ENCODE assay signal across 1 cellular context in the genomic region with DNA sequence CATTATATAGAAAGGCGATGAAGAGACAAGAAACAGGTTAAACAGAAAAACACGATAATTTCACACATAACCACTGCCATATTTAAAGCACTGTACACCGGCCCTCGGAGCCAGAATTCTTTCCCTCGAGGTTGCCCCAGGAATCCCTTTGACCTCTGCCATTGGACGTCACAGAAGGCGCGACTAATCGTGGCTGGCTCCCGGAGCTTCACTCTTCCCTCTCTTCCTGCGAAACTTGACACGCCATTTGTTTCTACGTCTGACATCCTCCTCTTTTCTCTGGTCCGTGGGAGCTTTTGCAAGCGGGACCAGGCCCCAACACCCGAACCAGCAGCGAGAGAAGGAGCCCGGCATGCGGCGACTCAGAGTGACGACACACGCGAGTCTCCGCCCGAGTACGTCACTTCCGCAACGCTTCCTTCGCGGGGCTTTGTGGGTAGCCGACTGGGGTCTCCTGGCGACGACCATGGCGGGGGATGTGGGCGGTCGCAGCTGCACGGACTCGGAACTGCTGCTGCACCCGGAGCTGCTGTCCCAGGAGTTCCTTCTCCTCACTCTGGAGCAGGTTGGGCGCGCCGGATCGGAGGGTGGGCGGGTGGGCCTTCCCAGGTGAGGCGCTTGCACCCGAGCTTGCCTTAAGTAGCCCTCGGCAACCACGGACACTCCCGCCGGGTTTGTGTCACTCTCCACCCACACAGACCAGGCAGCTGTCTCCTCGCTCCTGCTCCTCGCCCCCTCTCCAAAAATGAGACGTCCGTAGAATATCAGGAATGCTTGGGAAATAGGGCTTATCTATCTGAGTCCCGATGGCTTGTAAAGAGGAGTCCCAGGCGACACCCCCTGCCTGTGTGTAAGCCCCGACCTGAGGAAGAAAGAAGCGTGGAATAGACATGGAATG.
TF ChIP-seq lines count a peak whose summit lies in the region.

A gene (plus strand): TSS at position 419 of the 898 bp plus-strand sequence. CDS start 48 bp downstream, at position 467.

TF ChIP-seq in SK-N-SH, 30 proteins besides CTCF, POLR2A, EP300 and RAD21 (continued from another document):
- TF ChIP-seq, protein P1, sequence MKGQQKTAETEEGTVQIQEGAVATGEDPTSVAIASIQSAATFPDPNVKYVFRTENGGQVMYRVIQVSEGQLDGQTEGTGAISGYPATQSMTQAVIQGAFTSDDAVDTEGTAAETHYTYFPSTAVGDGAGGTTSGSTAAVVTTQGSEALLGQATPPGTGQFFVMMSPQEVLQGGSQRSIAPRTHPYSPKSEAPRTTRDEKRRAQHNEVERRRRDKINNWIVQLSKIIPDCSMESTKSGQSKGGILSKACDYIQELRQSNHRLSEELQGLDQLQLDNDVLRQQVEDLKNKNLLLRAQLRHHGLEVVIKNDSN (IDR thresholded peaks at IDR 0.05; ENCODE audit: borderline replicate concordance, low read depth): no peak
- TF ChIP-seq CHD2 (IDR thresholded peaks at IDR 0.05; ENCODE audit: low read length, partially characterized antibody) (peak; percentile 61), SMC3 (IDR thresholded peaks at IDR 0.05; ENCODE audit: low read depth, low read length) (no peak), TCF12 (IDR thresholded peaks at IDR 0.05) (no peak), YY1 (IDR thresholded peaks at IDR 0.05; ENCODE audit: low read depth) (peak; percentile 78), MEF2A (IDR thresholded peaks at IDR 0.05; ENCODE audit: borderline replicate concordance, low read depth) (no peak), MXI1 (IDR thresholded peaks at IDR 0.05; ENCODE audit: low read depth, low read length) (peak; percentile 81), EZH2phosphoT487 (IDR thresholded peaks at IDR 0.05; ENCODE audit: borderline replicate concordance, low read depth) (no peak)
- TF ChIP-seq, protein P2, sequence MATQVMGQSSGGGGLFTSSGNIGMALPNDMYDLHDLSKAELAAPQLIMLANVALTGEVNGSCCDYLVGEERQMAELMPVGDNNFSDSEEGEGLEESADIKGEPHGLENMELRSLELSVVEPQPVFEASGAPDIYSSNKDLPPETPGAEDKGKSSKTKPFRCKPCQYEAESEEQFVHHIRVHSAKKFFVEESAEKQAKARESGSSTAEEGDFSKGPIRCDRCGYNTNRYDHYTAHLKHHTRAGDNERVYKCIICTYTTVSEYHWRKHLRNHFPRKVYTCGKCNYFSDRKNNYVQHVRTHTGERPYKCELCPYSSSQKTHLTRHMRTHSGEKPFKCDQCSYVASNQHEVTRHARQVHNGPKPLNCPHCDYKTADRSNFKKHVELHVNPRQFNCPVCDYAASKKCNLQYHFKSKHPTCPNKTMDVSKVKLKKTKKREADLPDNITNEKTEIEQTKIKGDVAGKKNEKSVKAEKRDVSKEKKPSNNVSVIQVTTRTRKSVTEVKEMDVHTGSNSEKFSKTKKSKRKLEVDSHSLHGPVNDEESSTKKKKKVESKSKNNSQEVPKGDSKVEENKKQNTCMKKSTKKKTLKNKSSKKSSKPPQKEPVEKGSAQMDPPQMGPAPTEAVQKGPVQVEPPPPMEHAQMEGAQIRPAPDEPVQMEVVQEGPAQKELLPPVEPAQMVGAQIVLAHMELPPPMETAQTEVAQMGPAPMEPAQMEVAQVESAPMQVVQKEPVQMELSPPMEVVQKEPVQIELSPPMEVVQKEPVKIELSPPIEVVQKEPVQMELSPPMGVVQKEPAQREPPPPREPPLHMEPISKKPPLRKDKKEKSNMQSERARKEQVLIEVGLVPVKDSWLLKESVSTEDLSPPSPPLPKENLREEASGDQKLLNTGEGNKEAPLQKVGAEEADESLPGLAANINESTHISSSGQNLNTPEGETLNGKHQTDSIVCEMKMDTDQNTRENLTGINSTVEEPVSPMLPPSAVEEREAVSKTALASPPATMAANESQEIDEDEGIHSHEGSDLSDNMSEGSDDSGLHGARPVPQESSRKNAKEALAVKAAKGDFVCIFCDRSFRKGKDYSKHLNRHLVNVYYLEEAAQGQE (IDR thresholded peaks at IDR 0.05; ENCODE audit: low read depth, low read length): no peak; the same call in 1 of the 2 replicates
